8 cellular contexts compared by ENCODE assay signal in the genomic region with DNA sequence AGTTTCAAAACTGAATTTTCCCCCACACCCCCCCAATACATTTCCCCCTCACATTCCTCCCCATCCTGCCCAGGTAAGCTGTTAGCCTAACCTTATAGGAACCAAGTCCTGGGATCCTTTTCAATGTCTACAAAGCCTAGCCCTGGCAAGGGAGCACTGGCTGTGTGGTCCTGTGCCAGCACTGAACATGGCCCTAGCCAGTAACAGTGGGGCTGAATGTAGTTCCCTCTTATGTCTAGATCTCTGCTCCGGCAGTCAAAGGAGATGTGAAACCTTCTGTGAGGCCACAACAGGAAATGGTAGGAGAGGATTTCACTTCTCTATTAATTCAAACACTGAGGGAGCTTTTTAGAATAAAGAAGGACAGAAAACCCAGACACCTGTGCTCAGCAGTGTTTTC. TPM values are rescaled to one million over a fixed set of nuclear protein-coding genes. Genes with fewer than 3 reads are reported as not detected.
DNase-seq lines count a peak whose midpoint lies in the region; ATAC-seq, FAIRE-seq and TF ChIP-seq lines count a peak whose summit lies in the region.

No MANE protein-coding gene starts in this region.

- WGBS in small intestine, 3 donors = 32 to 56% (median 55%) methylated on average over 1 of the region's 1 CpG
- WGBS in ovary, 3 donors = 63 to 69% (median 67%) methylated on average over 1 of the region's 1 CpG

- TF ChIP-seq CTCF in BE2C (IDR thresholded peaks at IDR 0.05; ENCODE audit: low read depth, low read length) (no peak), ovary (IDR thresholded peaks at IDR 0.05) (no peak)

- no peak for TF ChIP-seq EP300 in ovary (IDR thresholded peaks at IDR 0.05)

- intact Hi-C loops in ovary (cut with DNase I) = no loop called here

- H3K27ac ChIP-seq in CD8-positive, alpha-beta memory T cell (ENCODE audit: low read depth, low read length) = peak overlapping the region; percentile 3
- H3K27ac ChIP-seq in small intestine (ENCODE audit: low read depth in 1 of 2, low read length in 1 of 2) = peak overlapping the region; percentile 56 to 83
- no peak overlapping the region for H3K27ac ChIP-seq in ovary

- peak; percentile 18 for ATAC-seq in GM19468 (IDR thresholded peaks at IDR 0.05; ENCODE audit: extremely low read depth, unreplicated experiment)
- peak; percentile 43 for ATAC-seq in activated T-helper 17 cell treated with anti-CD3 and anti-CD28 coated beads, Interleukin-2, amount 50 U/mL, for 72 hours (replicated peaks)

- peak overlapping the region; percentile 72 to 95 (median 92) for H3K27ac Mint-ChIP-seq in CD8-positive, alpha-beta memory T cell
- H3K27ac Mint-ChIP-seq in activated T-helper 17 cell treated with anti-CD3 and anti-CD28 coated beads, Interleukin-2, amount 50 U/mL, for 72 hours = peak overlapping the region; percentile 72

- H3K4me3 Mint-ChIP-seq in CD8-positive, alpha-beta memory T cell = peak overlapping the region; percentile 44 to 93 (median 88)
- peak overlapping the region; percentile 76 for H3K4me3 Mint-ChIP-seq in activated T-helper 17 cell treated with anti-CD3 and anti-CD28 coated beads, Interleukin-2, amount 50 U/mL, for 72 hours

- TF ChIP-seq POLR2A in ovary (IDR thresholded peaks at IDR 0.05) = no peak

- H3K36me3 ChIP-seq in CD8-positive, alpha-beta memory T cell (ENCODE audit: insufficient read depth, low read length) = no peaks in the 10 kb centered on the region
- H3K36me3 ChIP-seq in small intestine (ENCODE audit: control insufficient read depth in 2 of 2, insufficient read depth in 2 of 2, low read length in 2 of 2) (no peaks in the 10 kb centered on the region), BE2C (no peaks in the 10 kb centered on the region), ovary (no peaks in the 10 kb centered on the region)

- peaks cover 59% of the 10 kb centered on the region for H3K4me1 ChIP-seq in CD8-positive, alpha-beta memory T cell (ENCODE audit: insufficient read depth, low read length)
- H3K4me1 ChIP-seq in small intestine (ENCODE audit: control insufficient read depth in 2 of 2, insufficient read depth in 1 of 2, low read depth in 1 of 2, low read length in 1 of 2) (peaks cover 4 to 6% of the 10 kb centered on the region in 2 donors), BE2C (no peaks in the 10 kb centered on the region), ovary (ENCODE audit: insufficient read depth) (no peaks in the 10 kb centered on the region)

- FAIRE-seq in small intestine (lab: Jason Lieb, UNC) = no peak

- H3K4me3 ChIP-seq in CD8-positive, alpha-beta memory T cell (ENCODE audit: low read length) = peak overlapping the region; percentile 19
- peak overlapping the region; percentile 30 for H3K4me3 ChIP-seq in Jurkat, Clone E6-1 (ENCODE audit: low read length)
- H3K4me3 ChIP-seq in small intestine (ENCODE audit: low read depth in 1 of 2, low read length in 2 of 2) = no peak overlapping the region
- H3K4me3 ChIP-seq in BE2C (ENCODE audit: low read depth, low read length) = no peak overlapping the region
- no peak overlapping the region for H3K4me3 ChIP-seq in ovary

- peak in 3 of 5 donors; percentile 42 to 60 (median 58) for DNase-seq in CD8-positive, alpha-beta memory T cell
- DNase-seq in Jurkat, Clone E6-1 (ENCODE audit: low read depth, low spot score) = peak; percentile 69
- DNase-seq in small intestine (no peak), NCI-H345 (lab: John Stamatoyannopoulos, UW) (no peak), BE2C (no peak), ovary (no peak)

- H3K9me3 Mint-ChIP-seq in CD8-positive, alpha-beta memory T cell = no peaks in the 10 kb centered on the region
- no peaks in the 10 kb centered on the region for H3K9me3 Mint-ChIP-seq in activated T-helper 17 cell treated with anti-CD3 and anti-CD28 coated beads, Interleukin-2, amount 50 U/mL, for 72 hours

- POLR2A ChIA-PET in CD8-positive, alpha-beta memory T cell (lab: Charles Lee) = interaction anchor here (0.5 to 7.4 kb wide), 5 partner anchors 8 to 482 kb away, joined by 3 to 107 read pairs (median 6); a partner anchor contains a TSS

- no peaks in the 10 kb centered on the region for H3K27me3 Mint-ChIP-seq in CD8-positive, alpha-beta memory T cell
- no peaks in the 10 kb centered on the region for H3K27me3 Mint-ChIP-seq in activated T-helper 17 cell treated with anti-CD3 and anti-CD28 coated beads, Interleukin-2, amount 50 U/mL, for 72 hours

- H3K9me3 ChIP-seq in CD8-positive, alpha-beta memory T cell (ENCODE audit: low read length) = no peaks in the 10 kb centered on the region
- H3K9me3 ChIP-seq in small intestine (ENCODE audit: control insufficient read depth, low read depth) (no peaks in the 10 kb centered on the region), BE2C (no peaks in the 10 kb centered on the region), ovary (peaks cover 0 to 8% of the 10 kb centered on the region in 2 donors)

- peaks cover 61 to 91% (median 88%) of the 10 kb centered on the region in 3 donors for H3K4me1 Mint-ChIP-seq in CD8-positive, alpha-beta memory T cell
- H3K4me1 Mint-ChIP-seq in activated T-helper 17 cell treated with anti-CD3 and anti-CD28 coated beads, Interleukin-2, amount 50 U/mL, for 72 hours = peaks cover 40% of the 10 kb centered on the region

- H3K27me3 ChIP-seq in CD8-positive, alpha-beta memory T cell (ENCODE audit: insufficient read depth, low read length, poor library complexity, severe bottlenecking) = no peaks in the 10 kb centered on the region
- H3K27me3 ChIP-seq in small intestine (ENCODE audit: control insufficient read depth in 2 of 2, insufficient read depth in 2 of 2, low read length in 2 of 2) (no peaks in the 10 kb centered on the region), BE2C (peaks cover 7% of the 10 kb centered on the region), ovary (no peaks in the 10 kb centered on the region)

- CTCF ChIA-PET in CD8-positive, alpha-beta memory T cell (lab: Charles Lee) = interaction anchor here (1.1 to 7.5 kb wide), 9 partner anchors 11 to 106 kb away, joined by 3 to 90 read pairs (median 13); a partner anchor contains a TSS

- peaks cover 0 to 3% (median 0%) of the 10 kb centered on the region in 3 donors for H3K36me3 Mint-ChIP-seq in CD8-positive, alpha-beta memory T cell
- no peaks in the 10 kb centered on the region for H3K36me3 Mint-ChIP-seq in activated T-helper 17 cell treated with anti-CD3 and anti-CD28 coated beads, Interleukin-2, amount 50 U/mL, for 72 hours (ENCODE audit: low read depth)

RNA-seq across cellular contexts. Expression of a gene that starts 3.4 kb away (rescaled TPM):
- 1 to 10 TPM; 4.3 to 5.3 TPM for total RNA-seq in CD8-positive, alpha-beta memory T cell
- polyA plus RNA-seq in CD8-positive, alpha-beta memory T cell = 25.6 TPM
- not detected for polyA plus RNA-seq in Jurkat, Clone E6-1 (2012; ENCODE audit: insufficient read depth, insufficient read length)
- total RNA-seq in activated T-helper 17 cell treated with anti-CD3 and anti-CD28 coated beads, Interleukin-2, amount 50 U/mL, for 72 hours = 10 to 100 TPM in 1 of 2 donors, 1 to 10 TPM in 1; 2.7 to 17.7 TPM
- polyA plus RNA-seq in small intestine = 10 to 100 TPM; 22.8 to 60.5 (median 34.7) TPM
- polyA plus RNA-seq in BE2C (2012; ENCODE audit: insufficient read depth, insufficient read length, low read depth) = not detected
- total RNA-seq in ovary = 10 to 100 TPM in 6 of 7 donors, 1 to 10 TPM in 1; 4.3 to 39.1 (median 12.0) TPM
- 10 to 100 TPM; 11.0 to 70.0 TPM for polyA plus RNA-seq in ovary

RNA-seq across cellular contexts. Expression of a gene that starts 8.6 kb away (rescaled TPM):
- total RNA-seq in CD8-positive, alpha-beta memory T cell = 10 to 100 TPM; 14.0 to 16.5 TPM
- polyA plus RNA-seq in CD8-positive, alpha-beta memory T cell = 35.0 TPM
- 7.5 TPM for polyA plus RNA-seq in Jurkat, Clone E6-1 (2012; ENCODE audit: insufficient read depth, insufficient read length)
- total RNA-seq in activated T-helper 17 cell treated with anti-CD3 and anti-CD28 coated beads, Interleukin-2, amount 50 U/mL, for 72 hours = 10 to 100 TPM; 22.4 to 53.8 TPM
- polyA plus RNA-seq in small intestine (100 to 1,000 TPM in 1 of 3 donors, 10 to 100 TPM in 2; 60.4 to 111 (median 76.5) TPM), ovary (100 to 1,000 TPM in 1 of 2 donors, 10 to 100 TPM in 1; 19.2 to 162 TPM)
- polyA plus RNA-seq in BE2C (2012; ENCODE audit: insufficient read depth, insufficient read length, low read depth) = 0.56 TPM
- total RNA-seq in ovary = 10 to 100 TPM in 6 of 7 donors, 1 to 10 TPM in 1; 5.7 to 50.4 (median 18.5) TPM

RNA-seq across cellular contexts. Expression of a gene that starts 24.1 kb away (rescaled TPM):
- total RNA-seq in CD8-positive, alpha-beta memory T cell = 100 to 1,000 TPM; 373 to 387 TPM
- 89.9 TPM for polyA plus RNA-seq in CD8-positive, alpha-beta memory T cell
- polyA plus RNA-seq in Jurkat, Clone E6-1 (2012; ENCODE audit: insufficient read depth, insufficient read length) = 232 TPM
- 100 to 1,000 TPM; 229 to 281 TPM for total RNA-seq in activated T-helper 17 cell treated with anti-CD3 and anti-CD28 coated beads, Interleukin-2, amount 50 U/mL, for 72 hours
- polyA plus RNA-seq in small intestine (10 to 100 TPM; 76.2 to 95.6 (median 85.7) TPM), ovary (100 to 1,000 TPM; 128 to 301 TPM)
- polyA plus RNA-seq in BE2C (2012; ENCODE audit: insufficient read depth, insufficient read length, low read depth) = 257 TPM
- total RNA-seq in ovary = 100 to 1,000 TPM; 106 to 196 (median 163) TPM

Comparison
In these comparisons a context has a peak if more than half of its experiments do, and no peak if none do; other contexts are left out.
1. DNase-seq: peak in CD8-positive, alpha-beta memory T cell (3 of 5) and Jurkat, Clone E6-1 (single experiment); none in small intestine (single experiment), NCI-H345 (single experiment), BE2C (single experiment) and ovary (0 of 5).
2. H3K27ac ChIP-seq: peak in CD8-positive, alpha-beta memory T cell (single experiment) and small intestine (2 of 2); none in ovary (0 of 2).
3. H3K4me3 ChIP-seq: peak in CD8-positive, alpha-beta memory T cell (single experiment) and Jurkat, Clone E6-1 (single experiment); none in small intestine (0 of 2), BE2C (single experiment) and ovary (single experiment).